Comparison of ENCODE assay signal across 9 cellular contexts in the genomic region with DNA sequence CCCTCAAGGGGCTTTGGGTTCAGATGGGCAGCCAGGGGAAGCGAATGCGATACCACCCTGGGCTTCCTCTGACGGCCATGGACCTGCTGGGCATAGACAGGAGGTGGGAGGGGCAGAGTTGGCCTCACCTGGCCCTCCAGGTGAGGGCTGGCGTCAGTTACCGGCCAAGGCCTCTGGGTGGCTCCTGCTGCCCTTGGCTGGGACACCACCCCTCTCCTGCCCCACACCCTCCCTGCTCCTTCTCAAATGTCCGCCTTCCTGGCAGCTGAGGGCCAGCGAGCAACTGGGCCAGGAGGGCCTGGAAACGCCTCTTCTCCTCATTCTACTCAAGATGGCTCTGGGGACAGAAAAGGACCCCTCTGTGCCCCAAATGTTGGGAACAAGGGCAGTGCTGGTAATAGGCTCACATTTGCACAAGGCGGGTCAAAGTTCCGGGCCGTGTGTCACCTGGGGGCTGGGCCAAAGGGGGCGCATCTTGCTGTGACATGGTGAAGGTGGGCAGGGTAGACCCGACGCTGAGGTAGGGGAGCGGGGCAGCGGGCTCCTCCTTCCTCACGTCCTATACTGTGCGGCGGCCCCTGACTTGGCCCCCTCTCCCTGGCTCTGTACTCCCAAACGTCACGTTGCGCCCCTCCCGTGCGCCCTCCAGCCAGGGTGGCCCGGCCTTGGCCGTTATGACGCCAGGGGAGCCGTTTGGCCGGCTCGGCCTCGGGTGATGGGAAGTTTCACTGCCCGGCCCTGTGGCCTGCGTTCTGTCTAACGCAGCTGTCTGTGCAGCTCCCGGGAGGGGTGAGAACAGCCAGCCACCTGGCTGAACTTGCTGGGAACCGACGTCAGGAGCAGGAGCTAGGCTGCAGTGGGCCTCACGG. TPM values are rescaled to one million over a fixed set of nuclear protein-coding genes. Genes with fewer than 3 reads are reported as not detected.
DNase-seq lines count a peak whose midpoint lies in the region; ATAC-seq, FAIRE-seq and TF ChIP-seq lines count a peak whose summit lies in the region.
"Had no signal": no experiment of that assay in that cellular context is flagged by ENCODE, and none has a peak within 500 bp of the region (broad histone marks: within the 10 kb centered on the region; RNA-seq: fewer than 3 reads in every experiment).

No MANE protein-coding gene starts in this region.

- H3K36me3 Mint-ChIP-seq in activated CD4-positive, alpha-beta memory T cell treated with anti-CD3 and anti-CD28 coated beads, Interleukin-2, amount 10 ng/mL, durations not matched to agents 7 days and 5 days (ENCODE audit: low read depth): no peaks in the 10 kb centered on the region
- H3K36me3 Mint-ChIP-seq in CD4-positive, alpha-beta memory T cell: no peaks in the 10 kb centered on the region

- H3K4me1 Mint-ChIP-seq in activated CD4-positive, alpha-beta memory T cell treated with anti-CD3 and anti-CD28 coated beads, Interleukin-2, amount 10 ng/mL, durations not matched to agents 7 days and 5 days: no peaks in the 10 kb centered on the region
- peaks cover 0 to 5% (median 3%) of the 10 kb centered on the region in 4 donors for H3K4me1 Mint-ChIP-seq in CD4-positive, alpha-beta memory T cell

- ATAC-seq in foreskin keratinocyte (peak; percentile 40), pancreas (peak; percentile 81 to 90 (median 88)), HG02759 (IDR thresholded peaks at IDR 0.05; ENCODE audit: unreplicated experiment) (no peak)

- peaks cover 8% of the 10 kb centered on the region for H3K27me3 Mint-ChIP-seq in activated CD4-positive, alpha-beta memory T cell treated with anti-CD3 and anti-CD28 coated beads, Interleukin-2, amount 10 ng/mL, durations not matched to agents 7 days and 5 days
- H3K27me3 Mint-ChIP-seq in CD4-positive, alpha-beta memory T cell: peaks cover 20 to 25% of the 10 kb centered on the region in 2 donors

- POLR2A ChIA-PET in activated CD4-positive, alpha-beta memory T cell treated with anti-CD3 and anti-CD28 coated beads, Interleukin-2, amount 10 ng/mL, durations not matched to agents 7 days and 5 days (lab: Charles Lee): no interaction called here
- POLR2A ChIA-PET in CD4-positive, alpha-beta memory T cell (lab: Charles Lee; ENCODE audit: partially characterized antibody): no interaction called here

- H3K27me3 ChIP-seq in foreskin keratinocyte (peaks cover 11% of the 10 kb centered on the region), pancreas (no peaks in the 10 kb centered on the region)
- H3K27me3 ChIP-seq in CD4-positive, alpha-beta memory T cell (ENCODE audit: insufficient read depth, low read length): no peaks in the 10 kb centered on the region

- no peaks in the 10 kb centered on the region for H3K9me3 Mint-ChIP-seq in activated CD4-positive, alpha-beta memory T cell treated with anti-CD3 and anti-CD28 coated beads, Interleukin-2, amount 10 ng/mL, durations not matched to agents 7 days and 5 days
- no peaks in the 10 kb centered on the region for H3K9me3 Mint-ChIP-seq in CD4-positive, alpha-beta memory T cell

- no peaks in the 10 kb centered on the region for H3K9me3 ChIP-seq in pancreas
- H3K9me3 ChIP-seq in CD4-positive, alpha-beta memory T cell (ENCODE audit: control insufficient read depth in 1 of 2, low read length in 2 of 2): no peaks in the 10 kb centered on the region

- intact Hi-C loops in pancreas (cut with DNase I): no loop called here
- intact Hi-C loops in CD4-positive, alpha-beta memory T cell (cut with micrococcal nuclease): no loop called here

- H3K27ac Mint-ChIP-seq in activated CD4-positive, alpha-beta memory T cell treated with anti-CD3 and anti-CD28 coated beads, Interleukin-2, amount 10 ng/mL, durations not matched to agents 7 days and 5 days: no peak overlapping the region
- no peak overlapping the region for H3K27ac Mint-ChIP-seq in CD4-positive, alpha-beta memory T cell

- H3K4me1 ChIP-seq in foreskin keratinocyte (peaks cover 8% of the 10 kb centered on the region), pancreas (peaks cover 0 to 32% (median 15%) of the 10 kb centered on the region in 3 donors)
- H3K4me1 ChIP-seq in CD4-positive, alpha-beta memory T cell (ENCODE audit: insufficient read depth, low read length): no peaks in the 10 kb centered on the region

- no peak for FAIRE-seq in pancreas (lab: Jason Lieb, UNC)

- H3K4me3 Mint-ChIP-seq in activated CD4-positive, alpha-beta memory T cell treated with anti-CD3 and anti-CD28 coated beads, Interleukin-2, amount 10 ng/mL, durations not matched to agents 7 days and 5 days: no peak overlapping the region
- no peak overlapping the region for H3K4me3 Mint-ChIP-seq in CD4-positive, alpha-beta memory T cell

- no peak for DNase-seq in GM12864 (ENCODE audit: low read depth)
- peak; percentile 78 for DNase-seq in NCI-H69 (lab: John Stamatoyannopoulos, UW)
- no peak for DNase-seq in foreskin keratinocyte
- DNase-seq in pancreas: peak; percentile 81 to 94 (median 92)
- no peak for DNase-seq in activated CD4-positive, alpha-beta memory T cell treated with anti-CD3 and anti-CD28 coated beads, Interleukin-2, amount 10 ng/mL, durations not matched to agents 7 days and 5 days
- no peak for DNase-seq in CD4-positive, alpha-beta memory T cell
- DNase-seq in hypothalamus (lab: John Stamatoyannopoulos, UW): no peak
- DNase-seq: EL had no signal

- WGBS in pancreas, 2 donors: 26 to 29% methylated on average over 38 of the region's 38 CpGs

- H3K27ac ChIP-seq in foreskin keratinocyte (no peak overlapping the region), pancreas (peak overlapping the region in 3 of 4 donors; percentile 38 to 81 (median 74))
- H3K27ac ChIP-seq in CD4-positive, alpha-beta memory T cell (ENCODE audit: low read depth, low read length): no peak overlapping the region

- no peaks in the 10 kb centered on the region for H3K36me3 ChIP-seq in pancreas
- H3K36me3 ChIP-seq in CD4-positive, alpha-beta memory T cell (ENCODE audit: insufficient read depth, low read length): no peaks in the 10 kb centered on the region

- TF ChIP-seq CTCF in GM12864 (IDR thresholded peaks at IDR 0.05; ENCODE audit: low read depth, low read length, missing control alignments) (peak; percentile 7), foreskin keratinocyte (conservative IDR thresholded peaks at IDR 0.05) (peak; percentile 50), pancreas (IDR thresholded peaks at IDR 0.05) (peak in 3 of 4 donors; percentile 23 to 44 (median 26))

- CTCF ChIA-PET in activated CD4-positive, alpha-beta memory T cell treated with anti-CD3 and anti-CD28 coated beads, Interleukin-2, amount 10 ng/mL, durations not matched to agents 7 days and 5 days (lab: Charles Lee): no interaction called here
- CTCF ChIA-PET in CD4-positive, alpha-beta memory T cell (lab: Charles Lee; ENCODE audit: partially characterized antibody): no interaction called here

- H3K4me3 ChIP-seq in GM12864 (ENCODE audit: low read depth, low read length) (no peak overlapping the region), pancreas (no peak overlapping the region)
- H3K4me3 ChIP-seq in CD4-positive, alpha-beta memory T cell (ENCODE audit: low read length in 2 of 2): no peak overlapping the region

RNA-seq across cellular contexts. Expression of gene DLK1, which starts 18.1 kb away (rescaled TPM):
- not detected in 2 replicates for total RNA-seq in foreskin keratinocyte
- not detected in 2 replicates for polyA plus RNA-seq in foreskin keratinocyte
- 10 to 100 TPM in 4 of 6 donors, 1 to 10 TPM in 2; 7.7 to 65.5 (median 15.2) TPM for total RNA-seq in pancreas
- 10 to 100 TPM in 1 of 2 donors, 1 to 10 TPM in 1; 8.0 to 51.1 TPM for polyA plus RNA-seq in pancreas
- not detected for total RNA-seq in activated CD4-positive, alpha-beta memory T cell treated with anti-CD3 and anti-CD28 coated beads, Interleukin-2, amount 10 ng/mL, durations not matched to agents 7 days and 5 days
- not detected for total RNA-seq in CD4-positive, alpha-beta memory T cell
- not detected for polyA plus RNA-seq in CD4-positive, alpha-beta memory T cell

Comparison
In these comparisons a context has a peak if more than half of its experiments do, and no peak if none do; other contexts are left out.
1. DNase-seq: peak in NCI-H69 (single experiment) and pancreas (6 of 6); none in GM12864 (single experiment), foreskin keratinocyte (0 of 2), activated CD4-positive, alpha-beta memory T cell treated with anti-CD3 and anti-CD28 coated beads, Interleukin-2, amount 10 ng/mL, durations not matched to agents 7 days and 5 days (single experiment), CD4-positive, alpha-beta memory T cell (0 of 5) and hypothalamus (0 of 51).
2. H3K27ac ChIP-seq: peak in pancreas (3 of 4); none in foreskin keratinocyte (single experiment) and CD4-positive, alpha-beta memory T cell (single experiment).
3. Peak in every context shown above with its lines, with median percentiles within 50 percentile points of each other: CTCF ChIP-seq.